Comparison of ENCODE assay signal across 8 cellular contexts in the genomic region with DNA sequence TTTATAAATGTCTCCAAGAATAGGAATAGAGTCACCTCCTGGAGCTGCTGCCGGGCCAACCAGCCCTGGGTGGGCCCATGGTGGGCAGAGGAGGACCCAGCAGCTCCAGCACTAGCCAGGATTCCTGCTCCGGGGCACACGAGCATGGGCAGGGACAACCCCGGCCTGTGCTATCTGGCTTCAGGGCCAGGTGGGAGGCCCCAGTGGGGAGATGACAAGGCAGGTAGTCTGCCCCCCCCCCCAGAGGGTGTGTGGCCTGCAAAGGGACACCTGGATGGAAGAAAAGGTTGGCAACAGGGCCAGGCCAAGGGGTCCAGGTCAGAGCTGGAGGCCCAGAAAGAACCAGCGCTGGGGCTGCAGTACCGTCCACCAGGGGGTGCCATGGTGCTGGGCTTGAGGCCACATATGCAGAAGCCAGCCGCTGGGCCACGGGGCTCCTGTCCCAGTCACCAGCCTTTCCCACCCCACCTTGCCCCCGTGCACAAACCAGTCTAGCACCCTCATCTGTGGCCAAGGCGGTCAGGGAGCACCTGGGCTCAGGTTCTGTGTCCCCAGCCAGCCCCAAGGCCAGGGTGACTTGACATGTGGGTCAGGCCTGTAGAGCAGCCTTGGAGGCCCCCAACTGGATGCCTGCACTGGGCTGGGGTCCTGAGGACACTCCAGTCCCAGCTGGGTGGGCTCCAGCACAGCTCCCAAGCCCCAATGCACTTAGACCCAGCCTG. TPM values are rescaled to one million over a fixed set of nuclear protein-coding genes. Genes with fewer than 3 reads are reported as not detected.
DNase-seq lines count a peak whose midpoint lies in the region; ATAC-seq and TF ChIP-seq lines count a peak whose summit lies in the region.

No MANE protein-coding gene starts in this region.

- H3K4me2 ChIP-seq in DND-41 (ENCODE audit: insufficient read depth, low read length): no peak overlapping the region
- H3K4me2 ChIP-seq in Karpas-422 (ENCODE audit: low read depth, low read length, poor library complexity, severe bottlenecking): no peak overlapping the region

- H3K9ac ChIP-seq in DND-41 (ENCODE audit: low read depth, low read length) (no peak overlapping the region), Karpas-422 (ENCODE audit: low read length) (0 out of 2 replicates have a peak overlapping the region, but pooled peaks have one; percentile 18)

- DNase-seq in DND-41: peak; percentile 68
- peak; percentile 91 for DNase-seq in Karpas-422
- DNase-seq in amniotic stem cell (lab: John Stamatoyannopoulos, UW): peak; percentile 57
- peak; percentile 94 for DNase-seq in left ventricle myocardium superior
- peak; percentile 86 for DNase-seq in retina
- DNase-seq in aorta: peak; percentile 92 to 96

- no peaks in the 10 kb centered on the region for H4K20me1 ChIP-seq in DND-41 (ENCODE audit: insufficient read depth, low read length)
- no peaks in the 10 kb centered on the region for H4K20me1 ChIP-seq in Karpas-422 (ENCODE audit: insufficient read depth, low read depth, low read length)

- H2AFZ ChIP-seq in DND-41 (ENCODE audit: low read depth, low read length): no peak overlapping the region; the same call in 1 of the 2 replicates
- H2AFZ ChIP-seq in Karpas-422 (ENCODE audit: low read length): no peak overlapping the region

- WGBS in aorta, 2 donors: 25% methylated on average over 9 to 10 of the region's 10 CpGs

- no peak overlapping the region for H3K4me3 ChIP-seq in DND-41 (ENCODE audit: low read depth in 1 of 2, low read length in 2 of 2)
- no peak overlapping the region for H3K4me3 ChIP-seq in Karpas-422 (ENCODE audit: low read length)
- no peak overlapping the region for H3K4me3 ChIP-seq in aorta (ENCODE audit: low read length in 2 of 2)

- H3K4me1 ChIP-seq in DND-41 (ENCODE audit: insufficient read depth, low read length) (no peaks in the 10 kb centered on the region), Karpas-422 (ENCODE audit: low read length) (no peaks in the 10 kb centered on the region), aorta (ENCODE audit: control insufficient read depth in 1 of 2, insufficient read depth in 2 of 2, low read length in 2 of 2) (no peaks in the 10 kb centered on the region)

- H3K4me3 Mint-ChIP-seq in T-helper 1 cell treated with Interleukin-12 subunit alpha and Interleukin-12 subunit beta and Interleukin-4 antibody, amounts not matched to agents 30 μg/mL and 1 μg/mL, for 36 hours: peak overlapping the region; percentile 68

- no peak overlapping the region for H3K27ac Mint-ChIP-seq in T-helper 1 cell treated with Interleukin-12 subunit alpha and Interleukin-12 subunit beta and Interleukin-4 antibody, amounts not matched to agents 30 μg/mL and 1 μg/mL, for 36 hours

- intact Hi-C loops in left ventricle myocardium superior (cut with micrococcal nuclease) (loop anchor here (2.0 kb wide), 1 partner anchor 116 kb away; no protein-coding TSS in a partner anchor), aorta (cut with DNase I) (loop anchor here (1.0 to 10.0 kb wide), 4 partner anchors 100 to 582 kb away; partner anchors contain the start of gene CDKN1C (in 1 of the 2))

- ATAC-seq in DND-41 (ENCODE audit: insufficient read depth, low read depth): peak; percentile 71
- ATAC-seq in left ventricle myocardium superior: peak; percentile 27
- ATAC-seq in aorta (ENCODE audit: low FRiP score): peak; percentile 85
- ATAC-seq in HG03196 (IDR thresholded peaks at IDR 0.05; ENCODE audit: unreplicated experiment): no peak

- peak; percentile 87 for TF ChIP-seq CTCF in DND-41 (IDR thresholded peaks at IDR 0.05; ENCODE audit: borderline replicate concordance, extremely low read depth, low read length, poor library complexity, severe bottlenecking)

- peaks cover 22% of the 10 kb centered on the region for H3K4me1 Mint-ChIP-seq in T-helper 1 cell treated with Interleukin-12 subunit alpha and Interleukin-12 subunit beta and Interleukin-4 antibody, amounts not matched to agents 30 μg/mL and 1 μg/mL, for 36 hours (ENCODE audit: low read depth)

- H3K36me3 ChIP-seq in DND-41 (ENCODE audit: insufficient read depth, low read length): no peaks in the 10 kb centered on the region
- H3K36me3 ChIP-seq in Karpas-422 (ENCODE audit: insufficient read depth, low read length): no peaks in the 10 kb centered on the region
- no peaks in the 10 kb centered on the region for H3K36me3 ChIP-seq in aorta (ENCODE audit: control insufficient read depth in 1 of 2, insufficient read depth in 2 of 2, low read length in 1 of 2)

- H3K27me3 ChIP-seq in DND-41 (ENCODE audit: insufficient read depth, low read length, poor library complexity): no peaks in the 10 kb centered on the region
- H3K27me3 ChIP-seq in Karpas-422 (ENCODE audit: low read length): no peaks in the 10 kb centered on the region
- H3K27me3 ChIP-seq in aorta (ENCODE audit: control insufficient read depth in 1 of 2, insufficient read depth in 2 of 2, low read length in 1 of 2): no peaks in the 10 kb centered on the region

- H3K9me3 ChIP-seq in DND-41 (ENCODE audit: insufficient read depth, low read length, severe bottlenecking): no peaks in the 10 kb centered on the region
- H3K9me3 ChIP-seq in Karpas-422 (ENCODE audit: low read length): no peaks in the 10 kb centered on the region
- no peaks in the 10 kb centered on the region for H3K9me3 ChIP-seq in aorta (ENCODE audit: control insufficient read depth, low read length)

- H3K36me3 Mint-ChIP-seq in T-helper 1 cell treated with Interleukin-12 subunit alpha and Interleukin-12 subunit beta and Interleukin-4 antibody, amounts not matched to agents 30 μg/mL and 1 μg/mL, for 36 hours (ENCODE audit: low read depth): no peaks in the 10 kb centered on the region

- no peaks in the 10 kb centered on the region for H3K9me3 Mint-ChIP-seq in T-helper 1 cell treated with Interleukin-12 subunit alpha and Interleukin-12 subunit beta and Interleukin-4 antibody, amounts not matched to agents 30 μg/mL and 1 μg/mL, for 36 hours

- no peaks in the 10 kb centered on the region for H3K9me2 ChIP-seq in Karpas-422 (replicated peaks; ENCODE audit: insufficient read depth, low read length)

- H3K27ac ChIP-seq in DND-41 (ENCODE audit: low read length) (peak overlapping the region; percentile 26; the same call in 1 of the 2 replicates), Karpas-422 (ENCODE audit: low read length) (no peak overlapping the region), aorta (ENCODE audit: low read depth in 1 of 2, low read length in 2 of 2) (no peak overlapping the region)

- H3K79me2 ChIP-seq in DND-41 (ENCODE audit: insufficient read depth, low read length) (no peaks in the 10 kb centered on the region), Karpas-422 (ENCODE audit: low read length) (no peaks in the 10 kb centered on the region)

- H3K27me3 Mint-ChIP-seq in T-helper 1 cell treated with Interleukin-12 subunit alpha and Interleukin-12 subunit beta and Interleukin-4 antibody, amounts not matched to agents 30 μg/mL and 1 μg/mL, for 36 hours (ENCODE audit: low read depth): no peaks in the 10 kb centered on the region

RNA-seq across cellular contexts. Expression of gene TSPAN32, which starts 3.5 kb away (rescaled TPM):
- not detected in 2 replicates for total RNA-seq in Karpas-422 (2014; rRNA removed; shearing (Covaris generic); ENCODE audit: low replicate concordance)
- 19.9 TPM for total RNA-seq in left ventricle myocardium superior
- 1 to 10 TPM in 1 of 2 donors, under 1 TPM in 1; 0.84 to 3.5 TPM for total RNA-seq in aorta
- 1 to 10 TPM in 1 of 2 donors, not detected in 1; 8.7 TPM for polyA plus RNA-seq in aorta

RNA-seq across cellular contexts. Expression of gene C11orf21, which starts 3.6 kb away (rescaled TPM):
- total RNA-seq in Karpas-422 (2014; rRNA removed; shearing (Covaris generic); ENCODE audit: low replicate concordance): not detected in 2 replicates
- 66.5 TPM for total RNA-seq in left ventricle myocardium superior
- 1 to 10 TPM; 1.4 to 2.1 TPM for total RNA-seq in aorta
- polyA plus RNA-seq in aorta: under 1 TPM in 1 of 2 donors, not detected in 1; 0.46 TPM

RNA-seq across cellular contexts. Expression of gene ASCL2, which starts 34.9 kb away (rescaled TPM):
- not detected in 2 replicates for total RNA-seq in Karpas-422 (2014; rRNA removed; shearing (Covaris generic); ENCODE audit: low replicate concordance)
- 0.17 TPM for total RNA-seq in left ventricle myocardium superior
- 1 to 10 TPM in 1 of 2 donors, under 1 TPM in 1; 0.62 to 1.4 TPM for total RNA-seq in aorta
- not detected for polyA plus RNA-seq in aorta

Comparison
In these comparisons a context has a peak if more than half of its experiments do, and no peak if none do; other contexts are left out.
1. RNA of gene C11orf21, which starts 3.6 kb away (total RNA-seq): 66.5 TPM in left ventricle myocardium superior (single experiment); 1.4 to 2.1 TPM in aorta and not detected in Karpas-422; every median in the first group is over 10 times any median in the second.
2. Peak in every context shown above with its lines, with median percentiles within 50 percentile points of each other: DNase-seq.